In the genomic region with DNA sequence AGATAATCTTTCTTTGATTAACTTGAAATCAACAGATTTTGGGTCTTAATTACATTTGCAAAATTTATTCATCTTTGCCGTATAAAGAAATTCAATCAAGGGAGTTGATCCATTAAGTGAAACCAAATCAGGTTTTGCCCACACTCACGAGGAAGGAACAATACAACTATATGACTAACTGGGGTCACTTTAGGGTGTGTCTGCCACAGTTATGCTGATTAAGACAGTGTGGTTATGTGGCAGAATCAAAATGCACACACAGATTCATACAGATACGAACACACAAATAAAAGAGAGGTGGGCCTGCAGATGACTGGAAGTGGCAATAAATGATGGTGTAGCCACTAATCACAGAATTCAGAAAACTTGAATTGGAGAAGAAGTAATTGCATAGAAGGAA, we compare ENCODE assay signal across 22 cellular contexts.
DNase-seq lines count a peak whose midpoint lies in the region; ATAC-seq, FAIRE-seq and TF ChIP-seq lines count a peak whose summit lies in the region.
"Had no signal": no experiment of that assay in that cellular context is flagged by ENCODE, and none has a peak within 500 bp of the region (broad histone marks: within the 10 kb centered on the region; RNA-seq: fewer than 3 reads in every experiment).

No MANE protein-coding gene starts in this region.

- no peak for FAIRE-seq in bronchial epithelial cell (lab: Jason Lieb, UNC)

- no peak overlapping the region for H2AFZ ChIP-seq in GM23248

- no peaks in the 10 kb centered on the region for H3K79me2 ChIP-seq in GM23248 (ENCODE audit: insufficient read depth)

- no peak for ATAC-seq in activated T-cell treated with anti-CD3 and anti-CD28 coated beads, Interleukin-2, amount 50 U/mL, for 72 hours (replicated peaks in 1 of 2)
- ATAC-seq in GM19397 (IDR thresholded peaks at IDR 0.05; ENCODE audit: unreplicated experiment), result no peak

- H3F3A ChIP-seq in GM23248 (ENCODE audit: insufficient read depth), result no peaks in the 10 kb centered on the region

- no peak overlapping the region for H3K27ac ChIP-seq in GM23248
- H3K27ac ChIP-seq: C4-2B, RWPE1 had no signal

- no peaks in the 10 kb centered on the region for H3K4me1 Mint-ChIP-seq in activated T-cell treated with anti-CD3 and anti-CD28 coated beads, Interleukin-2, amount 50 U/mL, for 72 hours (ENCODE audit: low read depth)
- H3K4me1 Mint-ChIP-seq: CD8-positive, alpha-beta memory T cell had no signal

- H3K27ac Mint-ChIP-seq in activated T-cell treated with anti-CD3 and anti-CD28 coated beads, Interleukin-2, amount 50 U/mL, for 72 hours, result no peak overlapping the region
- H3K27ac Mint-ChIP-seq: CD8-positive, alpha-beta memory T cell had no signal

- no peak overlapping the region for H3K4me3 ChIP-seq in GM23248
- no peak overlapping the region for H3K4me3 ChIP-seq in bronchial epithelial cell (ENCODE audit: low read depth, low read length)

- H3K36me3 ChIP-seq in GM23248 (ENCODE audit: low read depth) (no peaks in the 10 kb centered on the region), bronchial epithelial cell (ENCODE audit: control insufficient read depth, insufficient read depth, low read length) (no peaks in the 10 kb centered on the region)

- no peaks in the 10 kb centered on the region for H4K20me1 ChIP-seq in GM23248 (ENCODE audit: insufficient read depth)

- DNase-seq in GM23248 (peak; percentile 16), RPMI7951 (ENCODE audit: low read depth) (peak; percentile 1), bronchial epithelial cell (ENCODE audit: low read depth) (peak; percentile 76), renal cortical epithelial cell (ENCODE audit: low read depth) (peak; percentile 24), AML-193 (lab: John Stamatoyannopoulos, UW) (no peak)
- no peak for DNase-seq in activated T-cell treated with anti-CD3 and anti-CD28 coated beads, Interleukin-2, amount 50 U/mL, for 72 hours
- DNase-seq: 8988T; Calu3; CD8-positive, alpha-beta memory T cell; DMS153; GF-D8; HCEC 1CT; Karpas-422; NCI-H1694 treated with DMSO at 0.1 percent for 48 hours; NCI-H2107; NCI-H446 treated with DMSO at 0.1 percent for 48 hours; NCI-H526 treated with DMSO at 0.1 percent for 48 hours; SIG-M5; SK-N-SH had no signal

- in situ Hi-C loops in GM23248 (cut with MboI), result no loop called here

- H3K27me3 Mint-ChIP-seq in activated T-cell treated with anti-CD3 and anti-CD28 coated beads, Interleukin-2, amount 50 U/mL, for 72 hours (ENCODE audit: low read depth), result no peaks in the 10 kb centered on the region
- H3K27me3 Mint-ChIP-seq: CD8-positive, alpha-beta memory T cell had no signal

- H3K9me3 ChIP-seq in GM23248 (ENCODE audit: low read depth), result no peaks in the 10 kb centered on the region
- H3K9me3 ChIP-seq: SK-N-SH had no signal

- TF ChIP-seq CTCF in bronchial epithelial cell (IDR thresholded peaks at IDR 0.05; ENCODE audit: insufficient read depth, low read length, severe bottlenecking), result no peak

- H3K27me3 ChIP-seq in GM23248 (replicated peaks; ENCODE audit: insufficient read depth), result no peaks in the 10 kb centered on the region
- H3K27me3 ChIP-seq in bronchial epithelial cell (ENCODE audit: control insufficient read depth, insufficient read depth, low read length), result no peaks in the 10 kb centered on the region

- H3K9me2 ChIP-seq in GM23248 (ENCODE audit: insufficient read depth), result no peaks in the 10 kb centered on the region
- H3K9me2 ChIP-seq: SK-N-SH had no signal

- no peaks in the 10 kb centered on the region for H3K4me1 ChIP-seq in GM23248 (ENCODE audit: insufficient read depth)

- WGBS in GM23248 (ENCODE audit: low coverage in 1 of 2, low lambda C conversion rate in 2 of 2, missing lambda C conversion rate in 2 of 2), 2 experiments, result 3 to 5% methylated on average over 3 of the region's 3 CpGs

- no peak overlapping the region for H3K9ac ChIP-seq in GM23248
- H3K9ac ChIP-seq: SK-N-SH had no signal

- peaks cover 17 to 21% of the 10 kb centered on the region in 2 donors for H3K9me3 Mint-ChIP-seq in activated T-cell treated with anti-CD3 and anti-CD28 coated beads, Interleukin-2, amount 50 U/mL, for 72 hours

- peaks cover 0 to 4% of the 10 kb centered on the region in 2 donors for H3K36me3 Mint-ChIP-seq in activated T-cell treated with anti-CD3 and anti-CD28 coated beads, Interleukin-2, amount 50 U/mL, for 72 hours (ENCODE audit: insufficient read depth in 2 of 2)
- H3K36me3 Mint-ChIP-seq: CD8-positive, alpha-beta memory T cell had no signal

- no peak overlapping the region for H3K4me2 ChIP-seq in GM23248 (ENCODE audit: unreplicated experiment)
- H3K4me2 ChIP-seq: SK-N-SH had no signal

- no peak overlapping the region for H3K4me3 Mint-ChIP-seq in activated T-cell treated with anti-CD3 and anti-CD28 coated beads, Interleukin-2, amount 50 U/mL, for 72 hours
- H3K4me3 Mint-ChIP-seq: CD8-positive, alpha-beta memory T cell had no signal

Comparison
In these comparisons a context has a peak if more than half of its experiments do, and no peak if none do; other contexts are left out.
1. DNase-seq: peak in GM23248 (single experiment), RPMI7951 (single experiment), bronchial epithelial cell (single experiment) and renal cortical epithelial cell (single experiment); none in activated T-cell treated with anti-CD3 and anti-CD28 coated beads, Interleukin-2, amount 50 U/mL, for 72 hours (0 of 2) and AML-193 (0 of 2).